Comparison of ENCODE assay signal across 8 cellular contexts in genomic region chr1:167554028-167554779, GRCh38. TPM values are rescaled to one million over a fixed set of nuclear protein-coding genes. Genes with fewer than 3 reads are reported as not detected.
DNase-seq lines count a peak whose midpoint lies in the region; ATAC-seq and TF ChIP-seq lines count a peak whose summit lies in the region.

No MANE protein-coding gene starts in this region.

- peak overlapping the region; percentile 74 to 77 for H3K4me3 ChIP-seq in CD4-positive, alpha-beta memory T cell (ENCODE audit: low read length in 2 of 2)
- H3K4me3 ChIP-seq in KMS-11 (IDR thresholded peaks at IDR 0.05; ENCODE audit: insufficient read depth, low read depth, low read length) (peak overlapping the region; percentile 21), mucosa of stomach (ENCODE audit: low read length) (peak overlapping the region; percentile 27)

- POLR2A ChIA-PET in CD4-positive, alpha-beta memory T cell (lab: Charles Lee; ENCODE audit: partially characterized antibody): interaction anchor here (0.6 to 1.9 kb wide), 20 partner anchors 10 to 510 kb away, joined by 3 to 28 read pairs (median 4); partner anchors contain the start of genes CD247, DCAF6 and POU2F1

- peaks cover 30% of the 10 kb centered on the region for H3K4me1 ChIP-seq in CD4-positive, alpha-beta memory T cell (ENCODE audit: insufficient read depth, low read length)
- peaks cover 65% of the 10 kb centered on the region for H3K4me1 ChIP-seq in KMS-11 (ENCODE audit: low read depth, poor library complexity, severe bottlenecking)
- no peaks in the 10 kb centered on the region for H3K4me1 ChIP-seq in mucosa of stomach (ENCODE audit: control insufficient read depth, insufficient read depth, low read length)

- no peaks in the 10 kb centered on the region for H3K9me3 ChIP-seq in CD4-positive, alpha-beta memory T cell (ENCODE audit: control insufficient read depth in 1 of 2, low read length in 2 of 2)
- no peaks in the 10 kb centered on the region for H3K9me3 ChIP-seq in mucosa of stomach (ENCODE audit: control insufficient read depth, low read length)

- H3K9ac ChIP-seq in KMS-11: peak overlapping the region; percentile 47; the same call in 1 of the 2 replicates
- H3K9ac ChIP-seq in mucosa of stomach (ENCODE audit: low read length): peak overlapping the region; percentile 59

- H3K27me3 Mint-ChIP-seq in CD4-positive, alpha-beta memory T cell: peaks cover 0 to 3% of the 10 kb centered on the region in 2 donors
- no peaks in the 10 kb centered on the region for H3K27me3 Mint-ChIP-seq in brain

- no peaks in the 10 kb centered on the region for H4K20me1 ChIP-seq in KMS-11 (ENCODE audit: insufficient read depth)

- intact Hi-C loops in CD4-positive, alpha-beta memory T cell (cut with micrococcal nuclease): loop anchor here (5.0 to 10.0 kb wide), 3 partner anchors 59 to 642 kb away; partner anchors contain the start of genes DCAF6 and MPC2

- peak overlapping the region; percentile 83 for H2AFZ ChIP-seq in KMS-11 (ENCODE audit: low read depth)

- H3K36me3 ChIP-seq in CD4-positive, alpha-beta memory T cell (ENCODE audit: insufficient read depth, low read length): no peaks in the 10 kb centered on the region
- no peaks in the 10 kb centered on the region for H3K36me3 ChIP-seq in KMS-11 (ENCODE audit: insufficient read depth)
- H3K36me3 ChIP-seq in mucosa of stomach (ENCODE audit: control insufficient read depth, insufficient read depth, low read length): no peaks in the 10 kb centered on the region

- peaks cover 44% of the 10 kb centered on the region for H3K79me2 ChIP-seq in KMS-11 (ENCODE audit: insufficient read depth, low read depth)

- peak overlapping the region; percentile 67 for H3K4me2 ChIP-seq in KMS-11

- H3K4me3 Mint-ChIP-seq in CD4-positive, alpha-beta memory T cell: peak overlapping the region; percentile 87 to 94 (median 90)
- peak overlapping the region; percentile 86 to 96 (median 92) for H3K4me3 Mint-ChIP-seq in brain

- H3K27ac ChIP-seq in CD4-positive, alpha-beta memory T cell (ENCODE audit: low read depth, low read length): no peak overlapping the region
- H3K27ac ChIP-seq in KMS-11: peak overlapping the region; percentile 3; the same call in 1 of the 2 replicates

- H3K27ac Mint-ChIP-seq in CD4-positive, alpha-beta memory T cell: peak overlapping the region; percentile 29 to 86 (median 78)
- peak overlapping the region; percentile 30 to 91 (median 65) for H3K27ac Mint-ChIP-seq in brain

- peak; percentile 20 for ATAC-seq in GM21390 (IDR thresholded peaks at IDR 0.05; ENCODE audit: unreplicated experiment)

- TF ChIP-seq CTCF in KMS-11 (conservative IDR thresholded peaks at IDR 0.05; ENCODE audit: low read depth, low read length) (no peak), brain (conservative IDR thresholded peaks at IDR 0.05) (no peak)

- no peaks in the 10 kb centered on the region for H3K9me3 Mint-ChIP-seq in CD4-positive, alpha-beta memory T cell
- peaks cover 0 to 4% (median 0%) of the 10 kb centered on the region in 5 experiments for H3K9me3 Mint-ChIP-seq in brain

- CTCF ChIA-PET in CD4-positive, alpha-beta memory T cell (lab: Charles Lee; ENCODE audit: partially characterized antibody): interaction anchor here (0.7 to 6.5 kb wide), 22 partner anchors 9 to 643 kb away, joined by 3 to 55 read pairs (median 4); partner anchors contain the start of gene POU2F1

- no peaks in the 10 kb centered on the region for H3K27me3 ChIP-seq in CD4-positive, alpha-beta memory T cell (ENCODE audit: insufficient read depth, low read length)
- H3K27me3 ChIP-seq in KMS-11 (ENCODE audit: insufficient read depth, low read depth) (no peaks in the 10 kb centered on the region), mucosa of stomach (ENCODE audit: control insufficient read depth, insufficient read depth, low read length) (no peaks in the 10 kb centered on the region)

- peaks cover 0 to 2% of the 10 kb centered on the region in 2 donors for H3K36me3 Mint-ChIP-seq in CD4-positive, alpha-beta memory T cell
- no peaks in the 10 kb centered on the region for H3K36me3 Mint-ChIP-seq in brain

- peaks cover 19 to 48% (median 36%) of the 10 kb centered on the region in 4 donors for H3K4me1 Mint-ChIP-seq in CD4-positive, alpha-beta memory T cell
- peaks cover 50% of the 10 kb centered on the region for H3K4me1 Mint-ChIP-seq in brain

- DNase-seq in CD4-positive, alpha-beta memory T cell: peak in 1 of 5 donors; percentile 43
- no peak for DNase-seq in DMS114 treated with DMSO at 0.1 percent for 48 hours (lab: John Stamatoyannopoulos, UW; ENCODE audit: unreplicated experiment)
- no peak for DNase-seq in cerebellum (ENCODE audit: low spot score)
- no peak for DNase-seq in NCI-H1105 treated with DMSO at 0.1 percent for 48 hours (lab: John Stamatoyannopoulos, UW)

RNA-seq across cellular contexts. Expression of gene CREG1, which starts 0.6 kb away (rescaled TPM):
- total RNA-seq in CD4-positive, alpha-beta memory T cell: 10 to 100 TPM; 21.0 to 21.7 TPM
- polyA plus RNA-seq in CD4-positive, alpha-beta memory T cell: 10 to 100 TPM; 19.4 to 27.7 TPM
- 15.0 TPM for polyA plus RNA-seq in brain (ENCODE audit: insufficient read depth, low read depth, low replicate concordance)
- 36.7 TPM for total RNA-seq in cerebellum

RNA-seq across cellular contexts. Expression of gene CD247, which starts 35.9 kb away (rescaled TPM):
- 100 to 1,000 TPM; 340 to 341 TPM for total RNA-seq in CD4-positive, alpha-beta memory T cell
- 100 to 1,000 TPM; 260 to 404 TPM for polyA plus RNA-seq in CD4-positive, alpha-beta memory T cell
- polyA plus RNA-seq in brain (ENCODE audit: insufficient read depth, low read depth, low replicate concordance): 1.0 TPM
- total RNA-seq in cerebellum: 0.82 TPM

Comparison
In these comparisons a context has a peak if more than half of its experiments do, and no peak if none do; other contexts are left out.
1. H3K4me3 ChIP-seq: peak in every context shown above with its lines; median percentile 76 in CD4-positive, alpha-beta memory T cell; 27 in mucosa of stomach; 21 in KMS-11.
2. RNA of gene CD247, which starts 35.9 kb away (total RNA-seq): 340 to 341 TPM in CD4-positive, alpha-beta memory T cell; 0.82 TPM in cerebellum (single experiment); every median in the first group is over 100 times any median in the second.